In the genomic region with DNA sequence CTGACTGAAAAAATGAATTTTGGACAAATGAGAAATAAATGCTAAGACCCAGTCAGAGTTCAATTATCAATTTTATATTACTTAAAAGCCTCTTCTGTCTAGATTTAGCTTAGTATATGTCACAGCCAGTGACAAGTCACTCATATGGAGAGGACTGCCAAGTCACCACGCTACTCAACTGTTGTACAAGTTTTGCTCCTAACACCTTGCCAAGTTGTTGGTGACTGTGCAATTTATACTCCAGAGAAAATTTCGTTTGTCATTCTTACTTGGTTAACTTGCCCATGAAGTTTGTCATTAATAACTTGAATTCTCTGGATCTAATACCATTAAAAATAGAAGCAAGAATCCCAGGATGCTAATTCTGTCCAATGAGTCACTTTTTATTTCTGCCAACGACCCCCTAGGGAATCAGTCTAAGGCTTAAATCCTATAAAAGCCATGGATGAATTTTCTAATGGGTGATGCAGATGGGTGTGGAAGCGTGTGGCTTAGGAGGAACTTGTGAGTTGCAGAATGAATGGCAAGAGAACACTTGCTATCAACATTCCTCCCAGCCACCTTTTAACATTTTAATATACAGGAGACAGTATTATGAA, we compare ENCODE assay signal across 1 cellular context.
A peak's percentile ranks its signal among the peaks of the same experiment; 100 is the strongest.
TF ChIP-seq lines count a peak whose summit lies in the region.

No MANE protein-coding gene starts in this region.

TF ChIP-seq in HepG2, 621 proteins besides CTCF, POLR2A, EP300 and RAD21:
- TF ChIP-seq ZNF724P (CRISPR knock-in tag; IDR thresholded peaks at IDR 0.05; ENCODE audit: borderline replicate concordance) (no peak), NFE2L2 (IDR thresholded peaks at IDR 0.05; ENCODE audit: low read length) (0 out of 2 replicates have a peak, but pooled peaks have one; percentile 12), PRPF4 (IDR thresholded peaks at IDR 0.05; ENCODE audit: low read depth, low read length, poor library complexity, severe bottlenecking) (no peak), STAT6 (CRISPR knock-in tag; IDR thresholded peaks at IDR 0.05; ENCODE audit: borderline replicate concordance) (no peak), CREB1 (IDR thresholded peaks at IDR 0.05) (0 out of 2 replicates have a peak, but pooled peaks have one; percentile 5), CREB1 (CRISPR knock-in tag; IDR thresholded peaks at IDR 0.05) (no peak), SRY (CRISPR knock-in tag; IDR thresholded peaks at IDR 0.05) (no peak), ZNF597 (CRISPR knock-in tag; IDR thresholded peaks at IDR 0.05) (no peak), USF2 (IDR thresholded peaks at IDR 0.05; ENCODE audit: low read depth, low read length) (no peak), USF2 (CRISPR knock-in tag; IDR thresholded peaks at IDR 0.05; ENCODE audit: borderline replicate concordance) (no peak), AGO2 (optimal IDR thresholded peaks at IDR 0.05; ENCODE audit: low read depth, low read length) (no peak)
